Comparison of ENCODE assay signal across 2 cellular contexts in the genomic region with DNA sequence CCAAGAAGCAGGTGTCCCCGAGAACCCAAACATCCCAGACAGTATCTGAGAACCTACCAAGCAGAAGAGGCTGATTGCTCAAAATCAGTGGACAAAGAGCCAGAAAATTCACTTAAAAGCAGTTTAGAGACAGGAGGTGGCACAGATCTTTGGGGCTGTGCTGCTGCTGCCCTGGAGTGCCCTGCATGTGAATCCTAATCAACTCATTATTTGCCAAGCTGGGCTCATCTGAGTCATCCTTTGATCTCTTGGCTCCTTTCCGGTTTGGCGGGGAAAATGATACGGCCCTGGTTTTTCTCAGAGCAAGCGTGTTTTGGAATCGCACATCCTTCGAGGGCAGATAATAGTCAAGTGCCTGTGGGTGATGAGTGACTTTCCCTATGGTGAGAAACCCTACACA. TPM values are rescaled to one million over a fixed set of nuclear protein-coding genes. Genes with fewer than 3 reads are reported as not detected.
"Had no signal": no experiment of that assay in that cellular context is flagged by ENCODE, and none has a peak within 500 bp of the region (broad histone marks: within the 10 kb centered on the region; RNA-seq: fewer than 3 reads in every experiment).

No MANE protein-coding gene starts in this region.

RNA-seq across cellular contexts. Expression of gene PRAMEF19, which starts 9.4 kb away (rescaled TPM):
- total RNA-seq: G401, GM12878 had no signal

RNA-seq across cellular contexts. Expression of gene PRAMEF14, which starts 15.4 kb away (rescaled TPM):
- total RNA-seq: GM12878 had no signal

RNA-seq across cellular contexts. Expression of gene PRAMEF17, which starts 27.1 kb away (rescaled TPM):
- total RNA-seq: G401, GM12878 had no signal

RNA-seq across cellular contexts. Expression of gene PRAMEF15, which starts 47.0 kb away (rescaled TPM):
- total RNA-seq: GM12878 had no signal

RNA-seq across cellular contexts. Expression of gene PRAMEF20, which starts 47.9 kb away (rescaled TPM):
- total RNA-seq: G401, GM12878 had no signal
